In genomic region chr11:79013509-79013908, GRCh38 we compare ENCODE assay signal across 25 cellular contexts.
A peak's percentile ranks its signal among the peaks of the same experiment; 100 is the strongest.
DNase-seq lines count a peak whose midpoint lies in the region; ATAC-seq and TF ChIP-seq lines count a peak whose summit lies in the region.
"Had no signal": no experiment of that assay in that cellular context is flagged by ENCODE, and none has a peak within 500 bp of the region (broad histone marks: within the 10 kb centered on the region; RNA-seq: fewer than 3 reads in every experiment).

No MANE protein-coding gene starts in this region.

- peak overlapping the region; percentile 74 for H3K27ac Mint-ChIP-seq in endodermal cell
- H3K27ac Mint-ChIP-seq: activated CD4-positive, alpha-beta memory T cell treated with anti-CD3 and anti-CD28 coated beads for 36 hours; activated naive CD8-positive, alpha-beta T cell treated with anti-CD3 and anti-CD28 coated beads, Interleukin-2, amount 10 ng/mL, durations not matched to agents 7 days and 5 days; B cell had no signal

- 96 to 100% methylated on average over 3 of the region's 3 CpGs for WGBS in endodermal cell (ENCODE audit: insufficient coverage in 1 of 2, insufficient read length in 1 of 2), 2 experiments
- WGBS in heart right ventricle, 2 donors, result 77 to 91% methylated on average over 3 of the region's 3 CpGs

- H3K9ac ChIP-seq in endodermal cell (ENCODE audit: extremely low read depth, low read length, poor library complexity, severe bottlenecking), result no peak overlapping the region

- H3K27me3 ChIP-seq in endodermal cell (ENCODE audit: control insufficient read depth, insufficient read depth, low read length, poor library complexity, severe bottlenecking) (no peaks in the 10 kb centered on the region), upper lobe of right lung (no peaks in the 10 kb centered on the region), heart right ventricle (peaks cover 0 to 22% (median 0%) of the 10 kb centered on the region in 7 donors)
- H3K27me3 ChIP-seq: body of pancreas, transverse colon had no signal

- H3K4me1 Mint-ChIP-seq in endodermal cell, result peaks cover 34% of the 10 kb centered on the region
- H3K4me1 Mint-ChIP-seq: activated naive CD8-positive, alpha-beta T cell treated with anti-CD3 and anti-CD28 coated beads, Interleukin-2, amount 10 ng/mL, durations not matched to agents 7 days and 5 days; B cell had no signal

- peak; percentile 66 for DNase-seq in HT1080 (ENCODE audit: low read depth)
- DNase-seq in endodermal cell, result no peak
- DNase-seq in hepatic stellate cell (ENCODE audit: low spot score), result peak; percentile 8
- no peak for DNase-seq in upper lobe of right lung
- no peak for DNase-seq in heart right ventricle
- DNase-seq in 8988T, result no peak
- no peak for DNase-seq in NCI-H1930 (lab: John Stamatoyannopoulos, UW)
- DNase-seq: activated CD4-positive, alpha-beta memory T cell treated with anti-CD3 and anti-CD28 coated beads for 36 hours; activated effector memory CD4-positive, alpha-beta T cell treated with Interleukin-2 at 50 U/mL for 16 hours; activated naive CD8-positive, alpha-beta T cell treated with anti-CD3 and anti-CD28 coated beads, Interleukin-2, amount 10 ng/mL, durations not matched to agents 7 days and 5 days; body of pancreas; DND-41; effector CD4-positive, alpha-beta T cell; GOT3; hypothalamus; NCI-H1105 treated with DMSO at 0.1 percent for 48 hours; NCI-H524; spleen; stimulated activated CD4-positive, alpha-beta T cell treated with anti-CD3 and anti-CD28 coated beads, Interleukin-4, amount 100 ng/mL, for 4 hours; stimulated activated naive CD8-positive, alpha-beta T cell treated with anti-CD3 and anti-CD28 coated beads, Interleukin-15, Interleukin-2, amounts not matched to agents 100 U/mL and 50 U/mL, for 24 hours; transverse colon had no signal

- H3K4me1 ChIP-seq in endodermal cell (ENCODE audit: control insufficient read depth, insufficient read depth, low read length) (peaks cover 17% of the 10 kb centered on the region), upper lobe of right lung (no peaks in the 10 kb centered on the region), heart right ventricle (peaks cover 0 to 6% (median 0%) of the 10 kb centered on the region in 9 donors)
- H3K4me1 ChIP-seq: body of pancreas, spleen, transverse colon had no signal

- H3K27ac ChIP-seq in endodermal cell (ENCODE audit: low read depth, low read length) (no peak overlapping the region), upper lobe of right lung (no peak overlapping the region), heart right ventricle (no peak overlapping the region)
- H3K27ac ChIP-seq: body of pancreas, HL-60, spleen, transverse colon had no signal

- intact Hi-C loops in upper lobe of right lung (cut with DNase I) (no loop called here), heart right ventricle (cut with DNase I) (no loop called here)

- H3K36me3 Mint-ChIP-seq in endodermal cell (ENCODE audit: low read depth), result peaks cover 30% of the 10 kb centered on the region
- H3K36me3 Mint-ChIP-seq: activated CD4-positive, alpha-beta memory T cell treated with anti-CD3 and anti-CD28 coated beads for 36 hours; activated naive CD8-positive, alpha-beta T cell treated with anti-CD3 and anti-CD28 coated beads, Interleukin-2, amount 10 ng/mL, durations not matched to agents 7 days and 5 days had no signal

- H3K9me3 ChIP-seq in endodermal cell (ENCODE audit: control insufficient read depth, low read length), result peaks cover 14% of the 10 kb centered on the region
- no peaks in the 10 kb centered on the region for H3K9me3 ChIP-seq in upper lobe of right lung
- no peaks in the 10 kb centered on the region for H3K9me3 ChIP-seq in heart right ventricle
- H3K9me3 ChIP-seq: body of pancreas, transverse colon had no signal

- H3K27me3 Mint-ChIP-seq in endodermal cell (ENCODE audit: insufficient read depth), result no peaks in the 10 kb centered on the region

- no peak overlapping the region for H3K4me3 ChIP-seq in endodermal cell (ENCODE audit: low read length)
- H3K4me3 ChIP-seq in upper lobe of right lung, result no peak overlapping the region
- H3K4me3 ChIP-seq in heart right ventricle, result no peak overlapping the region
- H3K4me3 ChIP-seq: body of pancreas, lung, spleen, transverse colon had no signal

- peaks cover 13% of the 10 kb centered on the region for H3K9me3 Mint-ChIP-seq in endodermal cell
- H3K9me3 Mint-ChIP-seq: activated CD4-positive, alpha-beta memory T cell treated with anti-CD3 and anti-CD28 coated beads for 36 hours; activated naive CD8-positive, alpha-beta T cell treated with anti-CD3 and anti-CD28 coated beads, Interleukin-2, amount 10 ng/mL, durations not matched to agents 7 days and 5 days had no signal

- ATAC-seq in upper lobe of right lung (peak; percentile 48), heart right ventricle (no peak), GM19452 (IDR thresholded peaks at IDR 0.05; ENCODE audit: unreplicated experiment) (no peak)
- ATAC-seq: body of pancreas; stimulated activated naive CD8-positive, alpha-beta T cell treated with anti-CD3 and anti-CD28 coated beads, Interleukin-15, Interleukin-2, amounts not matched to agents 100 U/mL and 50 U/mL, for 24 hours had no signal

- H3K36me3 ChIP-seq in endodermal cell (ENCODE audit: control insufficient read depth, insufficient read depth, low read length) (no peaks in the 10 kb centered on the region), upper lobe of right lung (no peaks in the 10 kb centered on the region), heart right ventricle (no peaks in the 10 kb centered on the region)
- H3K36me3 ChIP-seq: spleen, transverse colon had no signal

- H3K4me3 Mint-ChIP-seq in endodermal cell, result no peak overlapping the region
- H3K4me3 Mint-ChIP-seq: activated CD4-positive, alpha-beta memory T cell treated with anti-CD3 and anti-CD28 coated beads for 36 hours; activated naive CD8-positive, alpha-beta T cell treated with anti-CD3 and anti-CD28 coated beads, Interleukin-2, amount 10 ng/mL, durations not matched to agents 7 days and 5 days; B cell had no signal

- TF ChIP-seq CTCF in endodermal cell (conservative IDR thresholded peaks at IDR 0.05) (no peak), upper lobe of right lung (IDR thresholded peaks at IDR 0.05) (no peak), heart right ventricle (IDR thresholded peaks at IDR 0.05) (no peak)

Comparison
In these comparisons a context has a peak if more than half of its experiments do, and no peak if none do; other contexts are left out.
1. DNase-seq: peak in HT1080 (single experiment) and hepatic stellate cell (single experiment); none in endodermal cell (single experiment), upper lobe of right lung (single experiment), heart right ventricle (0 of 2), 8988T (single experiment) and NCI-H1930 (0 of 2).